Comparison of ENCODE assay signal across 1 cellular context in the genomic region with DNA sequence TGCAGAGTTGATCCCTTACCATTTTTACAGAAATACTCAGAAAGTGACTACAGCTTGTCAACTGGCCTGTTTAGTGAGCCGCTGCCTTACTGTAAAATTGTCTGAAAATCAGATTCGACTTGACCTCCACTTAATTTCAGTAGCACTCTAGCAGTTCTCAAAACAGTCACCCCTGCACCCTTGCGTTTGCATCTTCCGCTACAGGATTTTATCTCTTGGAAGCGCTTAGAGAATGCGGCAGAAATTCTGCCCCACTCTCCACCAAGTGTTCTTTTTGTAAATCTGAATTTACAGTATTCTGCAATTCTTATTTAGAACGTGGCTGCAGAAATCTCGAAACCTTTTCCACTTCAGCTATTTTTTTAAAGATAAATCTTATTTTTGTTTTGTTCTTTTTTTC.
TF ChIP-seq lines count a peak whose summit lies in the region.

No MANE protein-coding gene starts in this region.

TF ChIP-seq in H1, 55 proteins besides CTCF, POLR2A, EP300 and RAD21:
- TF ChIP-seq BRCA1 (IDR thresholded peaks at IDR 0.05; ENCODE audit: low read depth, low read length) = no peak
- TF ChIP-seq RNF2 (IDR thresholded peaks at IDR 0.05; ENCODE audit: borderline replicate concordance, low read depth, low read length, missing control alignments, poor library complexity, severe bottlenecking) = peak; percentile 6
TF ChIP-seq in H1: peak in this region for 1.
